27 cellular contexts compared by ENCODE assay signal in genomic region chr6:14704383-14705271, GRCh38.
DNase-seq lines count a peak whose midpoint lies in the region; ATAC-seq, FAIRE-seq and TF ChIP-seq lines count a peak whose summit lies in the region.
"Had no signal": no experiment of that assay in that cellular context is flagged by ENCODE, and none has a peak within 500 bp of the region (broad histone marks: within the 10 kb centered on the region; RNA-seq: fewer than 3 reads in every experiment).

No MANE protein-coding gene starts in this region.

- H3K27ac Mint-ChIP-seq in HFFc6: peak overlapping the region; percentile 96; the same call in 1 of the 2 replicates
- peak overlapping the region; percentile 20 for H3K27ac Mint-ChIP-seq in astrocyte (ENCODE audit: unreplicated experiment)
- H3K27ac Mint-ChIP-seq: CD4-positive, alpha-beta memory T cell; natural killer cell treated with Interleukin-12 subunit alpha and Interleukin-12 subunit beta and Interleukin-15 and Interleukin-18, amount 100 ng/mL, for 72 hours had no signal

- H3K79me1 ChIP-seq in mesendoderm (ENCODE audit: low read length): no peaks in the 10 kb centered on the region

- H3K4ac ChIP-seq in mesendoderm (ENCODE audit: low read depth, low read length): no peak overlapping the region

- H3K79me2 ChIP-seq in astrocyte (ENCODE audit: insufficient read depth, low read length) (no peaks in the 10 kb centered on the region), mesendoderm (ENCODE audit: control insufficient read depth, insufficient read depth, low read length) (no peaks in the 10 kb centered on the region)
- H3K79me2 ChIP-seq: parathyroid adenoma had no signal

- H3K36me3 Mint-ChIP-seq in HFFc6 (ENCODE audit: low read depth) (no peaks in the 10 kb centered on the region), astrocyte (ENCODE audit: low read depth, unreplicated experiment) (no peaks in the 10 kb centered on the region)
- H3K36me3 Mint-ChIP-seq: natural killer cell treated with Interleukin-12 subunit alpha and Interleukin-12 subunit beta and Interleukin-15 and Interleukin-18, amount 100 ng/mL, for 72 hours had no signal

- H4K8ac ChIP-seq in mesendoderm (ENCODE audit: low read depth, low read length): no peak overlapping the region

- no peak overlapping the region for H2BK5ac ChIP-seq in mesendoderm (ENCODE audit: low read length)

- H3K4me1 Mint-ChIP-seq in HFFc6 (ENCODE audit: low read depth) (peaks cover 43% of the 10 kb centered on the region), astrocyte (ENCODE audit: low read depth, unreplicated experiment) (peaks cover 46% of the 10 kb centered on the region)

- peaks cover 38% of the 10 kb centered on the region for H3K4me1 ChIP-seq in astrocyte (ENCODE audit: insufficient read depth, low read length)
- H3K4me1 ChIP-seq in mesendoderm (ENCODE audit: control insufficient read depth, low read depth, low read length): no peaks in the 10 kb centered on the region
- H3K4me1 ChIP-seq: parathyroid adenoma had no signal

- no CpG with 5 or more reads among the region's 10 CpGs for WGBS in mesendoderm (ENCODE audit: extremely low coverage, insufficient coverage, low lambda C conversion rate)

- no peak overlapping the region for H3K56ac ChIP-seq in mesendoderm (ENCODE audit: low read length)

- H2BK15ac ChIP-seq in mesendoderm (replicated peaks; ENCODE audit: low read depth): no peak overlapping the region

- H4K20me1 ChIP-seq in astrocyte (ENCODE audit: insufficient read depth, low read length): no peaks in the 10 kb centered on the region

- no peaks in the 10 kb centered on the region for H3K27me3 ChIP-seq in astrocyte (ENCODE audit: insufficient read depth, low read length)
- H3K27me3 ChIP-seq in mesendoderm (ENCODE audit: insufficient read depth, low read length, poor library complexity): peaks cover 2% of the 10 kb centered on the region

- no peak overlapping the region for H3K4me3 ChIP-seq in astrocyte (ENCODE audit: insufficient read depth, low read depth, low read length)
- no peak overlapping the region for H3K4me3 ChIP-seq in mesendoderm (ENCODE audit: low read length)

- H3K4me2 ChIP-seq in astrocyte (ENCODE audit: low read length) (no peak overlapping the region), mesendoderm (ENCODE audit: low read length) (no peak overlapping the region)
- H3K4me2 ChIP-seq: KMS-11 had no signal

- peak overlapping the region; percentile 84 for H3K9ac ChIP-seq in astrocyte (ENCODE audit: low read length)
- no peak overlapping the region for H3K9ac ChIP-seq in mesendoderm (ENCODE audit: low read length)
- H3K9ac ChIP-seq: KMS-11, parathyroid adenoma had no signal

- FAIRE-seq in astrocyte (lab: Jason Lieb, UNC): no peak
- FAIRE-seq: colon, GM12891 had no signal

- DNase-seq in AG09319 (ENCODE audit: extremely low read depth, low read depth): peak; percentile 35
- DNase-seq in HFFc6: no peak
- DNase-seq in astrocyte (ENCODE audit: low read depth): no peak
- no peak for DNase-seq in mesendoderm
- no peak for DNase-seq in NCI-H2227 (lab: John Stamatoyannopoulos, UW; ENCODE audit: unreplicated experiment)
- DNase-seq: activated CD8-positive, alpha-beta memory T cell treated with anti-CD3 and anti-CD28 coated beads, Interleukin-2, amount 50 U/mL, for 48 hours; activated effector memory CD4-positive, alpha-beta T cell treated with anti-CD3 and anti-CD28 coated beads, Interleukin-2, amount 50 U/mL, for 16 hours; CD4-positive, alpha-beta memory T cell; DMS153; effector memory CD4-positive, alpha-beta T cell; HCEC 1CT; head of caudate nucleus; midbrain; NCI-H1092 treated with DMSO at 0.1 percent for 48 hours; NCI-H2029; NCI-H345; NCI-H82; right cardiac atrium; substantia nigra had no signal

- H3K4me3 Mint-ChIP-seq in HFFc6 (no peak overlapping the region), astrocyte (ENCODE audit: unreplicated experiment) (peak overlapping the region; percentile 15)
- H3K4me3 Mint-ChIP-seq: CD4-positive, alpha-beta memory T cell; natural killer cell treated with Interleukin-12 subunit alpha and Interleukin-12 subunit beta and Interleukin-15 and Interleukin-18, amount 100 ng/mL, for 72 hours had no signal

- TF ChIP-seq CTCF in AG09319 (IDR thresholded peaks at IDR 0.05; ENCODE audit: low read depth, low read length) (no peak; the same call in none of the 2 replicates), HFFc6 (IDR thresholded peaks at IDR 0.05) (no peak), astrocyte (IDR thresholded peaks at IDR 0.05; ENCODE audit: insufficient read depth, low read depth, low read length) (no peak)

- no peak overlapping the region for H4K5ac ChIP-seq in mesendoderm (ENCODE audit: low read length)

- H2AK5ac ChIP-seq in mesendoderm (ENCODE audit: low read length): no peak overlapping the region

- H3K27ac ChIP-seq in astrocyte (ENCODE audit: low read depth, low read length): peak overlapping the region; percentile 95
- no peak overlapping the region for H3K27ac ChIP-seq in mesendoderm (ENCODE audit: low read depth, low read length)
- H3K27ac ChIP-seq: KMS-11, parathyroid adenoma had no signal

- no peak overlapping the region for H3K23ac ChIP-seq in mesendoderm (ENCODE audit: low read length)

- H2AFZ ChIP-seq in astrocyte (ENCODE audit: low read depth, low read length): no peak overlapping the region
- H2AFZ ChIP-seq: parathyroid adenoma had no signal

- H3K36me3 ChIP-seq in astrocyte (ENCODE audit: insufficient read depth, low read length) (no peaks in the 10 kb centered on the region), mesendoderm (ENCODE audit: control insufficient read depth, insufficient read depth, low read length) (no peaks in the 10 kb centered on the region)

- H3K18ac ChIP-seq in mesendoderm (ENCODE audit: low read length): peak overlapping the region; percentile 35

- H3K9me3 Mint-ChIP-seq in HFFc6: no peaks in the 10 kb centered on the region
- H3K9me3 Mint-ChIP-seq in astrocyte (ENCODE audit: unreplicated experiment): peaks cover 5% of the 10 kb centered on the region

- no peak overlapping the region for H2BK120ac ChIP-seq in mesendoderm (ENCODE audit: low read depth, low read length)

- H3K9me3 ChIP-seq in astrocyte (ENCODE audit: insufficient read depth, low read depth, low read length): no peaks in the 10 kb centered on the region

- H3K27me3 Mint-ChIP-seq in HFFc6 (ENCODE audit: insufficient read depth): no peaks in the 10 kb centered on the region; the same call in 1 of the 2 replicates
- no peaks in the 10 kb centered on the region for H3K27me3 Mint-ChIP-seq in astrocyte (ENCODE audit: low read depth, unreplicated experiment)

- ATAC-seq in HG03108 (IDR thresholded peaks at IDR 0.05; ENCODE audit: unreplicated experiment) (no peak), HG03457 (IDR thresholded peaks at IDR 0.05; ENCODE audit: unreplicated experiment) (no peak)
- ATAC-seq: left lobe of liver; natural killer cell treated with Interleukin-12 subunit alpha and Interleukin-12 subunit beta and Interleukin-15 and Interleukin-18, amount 100 ng/mL, for 72 hours; right cardiac atrium had no signal
